ENCODE assay signal across 21 cellular contexts in the genomic region with DNA sequence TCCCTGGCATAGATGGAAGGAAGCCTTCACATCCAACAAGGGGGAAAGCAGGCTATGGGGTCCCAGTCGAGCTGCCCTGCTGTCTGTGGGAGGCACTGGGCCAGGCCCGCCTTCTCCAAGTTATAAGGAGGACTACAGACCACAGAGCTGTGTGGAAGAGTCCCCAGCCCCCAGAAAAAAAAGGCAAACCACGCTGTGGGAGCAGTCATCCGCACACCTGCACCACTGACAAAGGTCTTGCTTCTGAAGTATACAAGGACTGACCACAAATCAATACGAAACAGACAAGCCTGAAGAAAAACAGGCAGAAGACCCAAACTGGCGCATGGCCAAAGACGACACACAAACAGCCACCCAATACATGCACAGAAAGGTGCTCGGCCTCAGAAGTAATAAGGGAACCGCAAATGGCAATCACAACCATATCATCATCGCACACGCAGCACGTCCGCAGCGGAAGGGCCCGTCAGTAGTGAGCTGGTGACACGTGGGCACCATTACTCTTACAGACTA.
"Had no signal": no experiment of that assay in that cellular context is flagged by ENCODE, and none has a peak within 500 bp of the region (broad histone marks: within the 10 kb centered on the region; RNA-seq: fewer than 3 reads in every experiment).

No MANE protein-coding gene starts in this region.

- H3K27ac ChIP-seq: coronary artery, esophagus squamous epithelium, gastroesophageal sphincter, heart left ventricle, sigmoid colon, testis, vagina had no signal

- H3K4me1 ChIP-seq: esophagus squamous epithelium, gastroesophageal sphincter, heart left ventricle, vagina had no signal

- H3K27me3 ChIP-seq: esophagus squamous epithelium, gastroesophageal sphincter, heart left ventricle, sigmoid colon, testis, vagina had no signal

- H3K9me3 ChIP-seq: esophagus squamous epithelium, gastroesophageal sphincter, heart left ventricle, sigmoid colon, testis, vagina had no signal

- ATAC-seq: gastroesophageal sphincter, left cardiac atrium had no signal

- DNase-seq: activated B cell treated with CpG ODN at 0.5 μM for 24 hours; activated CD4-positive, alpha-beta T cell treated with anti-CD3 and anti-CD28 coated beads for 4 hours; activated CD4-positive, alpha-beta T cell treated with anti-CD3 and anti-CD28 coated beads, Interleukin-2, amount 50 U/mL, for 48 hours; activated effector memory CD4-positive, alpha-beta T cell treated with anti-CD3 and anti-CD28 coated beads, Interleukin-2, amount 50 U/mL, for 16 hours; activated naive CD4-positive, alpha-beta T cell treated with anti-CD3 and anti-CD28 coated beads, Interleukin-2, amount 10 ng/mL, durations not matched to agents 7 days and 5 days; activated T-cell treated with anti-CD3 and anti-CD28 coated beads for 4 hours; amygdala; cerebellar nuclear complex; esophagus squamous epithelium; heart left ventricle; islet precursor cell; left cardiac atrium; occipital lobe; sigmoid colon; stimulated activated CD4-positive, alpha-beta T cell treated with anti-CD3 and anti-CD28 coated beads, Interleukin-4, amount 100 ng/mL, for 1 hour; stimulated activated naive CD4-positive, alpha-beta T cell; testis; trophoblast cell had no signal

- H3K4me3 ChIP-seq: coronary artery, esophagus squamous epithelium, gastroesophageal sphincter, heart left ventricle, sigmoid colon, testis, vagina had no signal

- H3K36me3 ChIP-seq: esophagus squamous epithelium, gastroesophageal sphincter, heart left ventricle, sigmoid colon, vagina had no signal
